2 cellular contexts compared by ENCODE assay signal in genomic region chr1:11784993-11785769, GRCh38.
TF ChIP-seq lines count a peak whose summit lies in the region.

No MANE protein-coding gene starts in this region.

TF ChIP-seq in HCT116, 20 proteins besides CTCF, POLR2A, EP300 and RAD21:
- TF ChIP-seq ZFX (IDR thresholded peaks at IDR 0.05) (no peak), CEBPB (IDR thresholded peaks at IDR 0.05; ENCODE audit: low read depth) (no peak), EGR1 (IDR thresholded peaks at IDR 0.05; ENCODE audit: low read depth) (no peak), POLR2AphosphoS5 (IDR thresholded peaks at IDR 0.05; ENCODE audit: low read depth, low read length) (peak; percentile 31; the same call in 1 of the 2 replicates)

TF ChIP-seq in GM12878, 131 proteins besides CTCF, POLR2A, EP300 and RAD21:
- TF ChIP-seq ZZZ3 (IDR thresholded peaks at IDR 0.05; ENCODE audit: control insufficient read depth, insufficient read length, low read depth) (no peak), PKNOX1 (IDR thresholded peaks at IDR 0.05) (no peak), PRDM15 (CRISPR knock-in tag; IDR thresholded peaks at IDR 0.05) (no peak), NR2F1 (conservative IDR thresholded peaks at IDR 0.05) (peak; percentile 55; the same call in 1 of the 2 replicates), CHD4 (IDR thresholded peaks at IDR 0.05) (no peak), ZBED1 (IDR thresholded peaks at IDR 0.05; ENCODE audit: borderline replicate concordance) (no peak), TCF3 (IDR thresholded peaks at IDR 0.05; ENCODE audit: borderline replicate concordance, insufficient read depth, low read depth, low read length) (no peak), IRF4 (IDR thresholded peaks at IDR 0.05; ENCODE audit: low read depth, low read length) (no peak), STAT1 (conservative IDR thresholded peaks at IDR 0.05) (0 out of 2 replicates have a peak, but pooled peaks have one; percentile 24), YBX1 (IDR thresholded peaks at IDR 0.05) (no peak), ZNF622 (IDR thresholded peaks at IDR 0.05) (no peak), HDGF (IDR thresholded peaks at IDR 0.05) (no peak), EGR1 (IDR thresholded peaks at IDR 0.05; ENCODE audit: borderline replicate concordance in 1 of 2, low read depth in 2 of 2, low read length in 2 of 2) (no peak), ZNF24 (IDR thresholded peaks at IDR 0.05) (no peak), JUNB (IDR thresholded peaks at IDR 0.05) (no peak), BHLHE40 (IDR thresholded peaks at IDR 0.05; ENCODE audit: borderline replicate concordance in 1 of 2, low read depth in 2 of 2, low read length in 1 of 2) (peak in 1 of 2 experiments; percentile 23; a peak in 1 of 4 replicates), YY1 (IDR thresholded peaks at IDR 0.05; ENCODE audit: low read depth, low read length) (no peak), USF1 (IDR thresholded peaks at IDR 0.05; ENCODE audit: borderline replicate concordance, extremely low read length, insufficient read depth, low read depth, low read length) (no peak), MEF2B (IDR thresholded peaks at IDR 0.05; ENCODE audit: partially characterized antibody, poor library complexity, severe bottlenecking) (no peak), BACH1 (IDR thresholded peaks at IDR 0.05; ENCODE audit: borderline replicate concordance) (0 out of 2 replicates have a peak, but pooled peaks have one; percentile 34), CHD1 (IDR thresholded peaks at IDR 0.05; ENCODE audit: low read depth, low read length) (no peak), CREB1 (IDR thresholded peaks at IDR 0.05; ENCODE audit: low read depth) (no peak), TCF12 (IDR thresholded peaks at IDR 0.05; ENCODE audit: low read depth, low read length) (0 out of 2 replicates have a peak, but pooled peaks have one; percentile 2), PML (IDR thresholded peaks at IDR 0.05; ENCODE audit: low read length) (no peak), NFIC (IDR thresholded peaks at IDR 0.05; ENCODE audit: low read depth, low read length) (no peak), ZBTB11 (CRISPR knock-in tag; IDR thresholded peaks at IDR 0.05) (no peak), RB1 (IDR thresholded peaks at IDR 0.05; ENCODE audit: borderline replicate concordance) (no peak; the same call in 1 of the 2 replicates), FOXK2 (IDR thresholded peaks at IDR 0.05) (no peak), SMC3 (IDR thresholded peaks at IDR 0.05; ENCODE audit: borderline replicate concordance, low read length) (peak; percentile 56; the same call in 1 of the 2 replicates), SMARCA5 (IDR thresholded peaks at IDR 0.05) (peak; percentile 62; the same call in 1 of the 2 replicates), RELB (IDR thresholded peaks at IDR 0.05; ENCODE audit: low read depth) (peak; percentile 23; the same call in 1 of the 2 replicates), IKZF1 (conservative IDR thresholded peaks at IDR 0.05) (0 out of 2 replicates have a peak, but pooled peaks have one; percentile 30), ZBTB4 (CRISPR knock-in tag; IDR thresholded peaks at IDR 0.05) (no peak), BCL3 (IDR thresholded peaks at IDR 0.05; ENCODE audit: borderline replicate concordance, insufficient read depth, low read depth, low read length, poor library complexity, severe bottlenecking) (no peak)
